8 cellular contexts compared by ENCODE assay signal in the genomic region with DNA sequence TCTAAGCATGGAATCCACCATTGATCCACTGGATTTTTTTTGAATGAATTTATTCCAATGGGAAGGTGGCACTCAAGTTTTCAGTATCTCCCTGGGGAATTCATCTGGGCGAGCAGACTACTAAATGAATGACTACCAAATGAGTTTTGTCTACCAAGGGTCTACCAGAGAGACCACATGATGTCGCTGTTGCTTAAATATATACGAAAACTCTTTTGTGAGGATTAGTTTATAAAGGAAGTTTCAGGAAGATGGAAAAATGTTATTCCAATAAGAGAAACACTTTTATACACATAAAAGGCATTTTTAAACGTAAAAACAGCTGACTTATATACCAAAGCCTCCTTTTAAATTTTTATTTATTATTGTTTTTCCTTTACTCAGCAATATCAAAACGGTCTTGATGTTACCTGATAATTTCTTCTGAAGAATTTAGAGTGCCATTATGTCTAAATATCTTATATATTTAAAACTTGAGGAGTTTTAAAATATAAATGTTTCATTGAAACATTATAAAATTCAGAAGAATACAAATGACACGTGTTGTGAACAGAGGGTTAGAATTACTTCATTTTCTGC.
DNase-seq lines count a peak whose midpoint lies in the region; ATAC-seq, FAIRE-seq and TF ChIP-seq lines count a peak whose summit lies in the region.

No MANE protein-coding gene starts in this region.

- ATAC-seq in T-helper 17 cell: no peak
- no peak for ATAC-seq in GM18861 (IDR thresholded peaks at IDR 0.05; ENCODE audit: unreplicated experiment)
- ATAC-seq in HG03439 (IDR thresholded peaks at IDR 0.05; ENCODE audit: unreplicated experiment): no peak

- no peaks in the 10 kb centered on the region for H3K4me1 Mint-ChIP-seq in T-helper 17 cell

- CTCF ChIA-PET in HEK293T (lab: Yijun Ruan, JAX): interaction anchor here (0.6 to 3.6 kb wide), 5 partner anchors 8 to 127 kb away, joined by 3 to 29 read pairs (median 3); no protein-coding TSS in a partner anchor

- H3K36me3 Mint-ChIP-seq in T-helper 17 cell (ENCODE audit: low read depth): no peaks in the 10 kb centered on the region

- H3K27me3 Mint-ChIP-seq in T-helper 17 cell: peaks cover 44% of the 10 kb centered on the region

- H3K4me3 Mint-ChIP-seq in T-helper 17 cell: no peak overlapping the region

- peak; percentile 53 for FAIRE-seq in colon (lab: Jason Lieb, UNC)

- POLR2A ChIA-PET in HEK293T (lab: Yijun Ruan, JAX): interaction anchor here (0.6 kb wide), 1 partner anchor 389 kb away, joined by 3 read pairs; no protein-coding TSS in a partner anchor

- H3K9me3 ChIP-seq in T-helper 17 cell (ENCODE audit: control insufficient read depth, low read length, poor library complexity, severe bottlenecking): no peaks in the 10 kb centered on the region

- DNase-seq in D341Med (ENCODE audit: low spot score): peak; percentile 66
- DNase-seq in HEK293T (ENCODE audit: extremely low spot score): peak; percentile 65
- DNase-seq in NCI-H748 (lab: John Stamatoyannopoulos, UW; ENCODE audit: unreplicated experiment): peak; percentile 78
- DNase-seq in midbrain (lab: John Stamatoyannopoulos, UW): peak; percentile 55
- DNase-seq in T-helper 17 cell: no peak

- H3K27ac Mint-ChIP-seq in T-helper 17 cell: no peak overlapping the region

TF ChIP-seq in HEK293T, 16 proteins besides CTCF, POLR2A, EP300 and RAD21:
- TF ChIP-seq ZNF384 (IDR thresholded peaks at IDR 0.05): no peak
- TF ChIP-seq HDGF (IDR thresholded peaks at IDR 0.05; ENCODE audit: borderline replicate concordance): no peak
- TF ChIP-seq SP1 (IDR thresholded peaks at IDR 0.05): no peak
- TF ChIP-seq FOXK2 (IDR thresholded peaks at IDR 0.05): no peak
- TF ChIP-seq L3MBTL2 (conservative IDR thresholded peaks at IDR 0.05): no peak
- TF ChIP-seq ARNT (IDR thresholded peaks at IDR 0.05): no peak
- TF ChIP-seq, protein P1, sequence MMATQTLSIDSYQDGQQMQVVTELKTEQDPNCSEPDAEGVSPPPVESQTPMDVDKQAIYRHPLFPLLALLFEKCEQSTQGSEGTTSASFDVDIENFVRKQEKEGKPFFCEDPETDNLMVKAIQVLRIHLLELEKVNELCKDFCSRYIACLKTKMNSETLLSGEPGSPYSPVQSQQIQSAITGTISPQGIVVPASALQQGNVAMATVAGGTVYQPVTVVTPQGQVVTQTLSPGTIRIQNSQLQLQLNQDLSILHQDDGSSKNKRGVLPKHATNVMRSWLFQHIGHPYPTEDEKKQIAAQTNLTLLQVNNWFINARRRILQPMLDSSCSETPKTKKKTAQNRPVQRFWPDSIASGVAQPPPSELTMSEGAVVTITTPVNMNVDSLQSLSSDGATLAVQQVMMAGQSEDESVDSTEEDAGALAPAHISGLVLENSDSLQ (IDR thresholded peaks at IDR 0.05): no peak
- no peak for TF ChIP-seq TARDBP (IDR thresholded peaks at IDR 0.05)
- TF ChIP-seq FOXM1 (IDR thresholded peaks at IDR 0.05; ENCODE audit: borderline replicate concordance): no peak
- TF ChIP-seq ELF4 (IDR thresholded peaks at IDR 0.05): no peak
- no peak for TF ChIP-seq SUZ12 (IDR thresholded peaks at IDR 0.05)
- TF ChIP-seq CTBP1 (IDR thresholded peaks at IDR 0.05; ENCODE audit: borderline replicate concordance): no peak
- no peak for TF ChIP-seq NFRKB (IDR thresholded peaks at IDR 0.05)
- TF ChIP-seq BHLHE40 (IDR thresholded peaks at IDR 0.05; ENCODE audit: borderline replicate concordance): no peak
- TF ChIP-seq FOXA1 (IDR thresholded peaks at IDR 0.05): no peak
- no peak for TF ChIP-seq LEF1 (IDR thresholded peaks at IDR 0.05; ENCODE audit: borderline replicate concordance)
TF ChIP-seq in HEK293T: peak in this region for 0.

Comparison
In these comparisons a context has a peak if more than half of its experiments do, and no peak if none do; other contexts are left out.
1. DNase-seq: peak in D341Med (single experiment), HEK293T (single experiment), NCI-H748 (single experiment) and midbrain (single experiment); none in T-helper 17 cell (0 of 3).